ENCODE assay signal across 19 cellular contexts in genomic region chr1:25829046-25829445, GRCh38.
"Had no signal": no experiment of that assay in that cellular context is flagged by ENCODE, and none has a peak within 500 bp of the region (broad histone marks: within the 10 kb centered on the region; RNA-seq: fewer than 3 reads in every experiment).

No MANE protein-coding gene starts in this region.

- ATAC-seq: activated CD8-positive, alpha-beta T cell treated with anti-CD3 and anti-CD28 coated beads, Interleukin-2, amount 10 ng/mL, durations not matched to agents 7 days and 5 days; WTC11 had no signal

- FAIRE-seq: RCC 7860 had no signal

- DNase-seq: activated CD4-positive, alpha-beta T cell treated with anti-CD3 and anti-CD28 coated beads for 48 hours; activated CD4-positive, alpha-beta T cell treated with anti-CD3 and anti-CD28 coated beads, Interleukin-2, amount 50 U/mL, for 4 hours; activated CD4-positive, CD25-positive, alpha-beta regulatory T cell treated with anti-CD3 and anti-CD28 coated beads, Interleukin-2, amount 50 U/mL, for 72 hours; activated CD8-positive, alpha-beta memory T cell treated with anti-CD3 and anti-CD28 coated beads, Interleukin-2, amount 50 U/mL, for 48 hours; activated CD8-positive, alpha-beta T cell treated with anti-CD3 and anti-CD28 coated beads, Interleukin-2, amount 10 ng/mL, durations not matched to agents 7 days and 5 days; activated effector memory CD4-positive, alpha-beta T cell treated with anti-CD3 and anti-CD28 coated beads, Interleukin-2, amount 50 U/mL, for 16 hours; activated naive CD4-positive, alpha-beta T cell treated with anti-CD3 and anti-CD28 coated beads for 36 hours; activated T-cell treated with anti-CD3 and anti-CD28 coated beads, Interleukin-2, amount 50 U/mL, for 24 hours; central memory CD4-positive, alpha-beta T cell; Karpas-422; MM.1S; NCI-H1105; NCI-H1436 treated with DMSO at 0.1 percent for 48 hours; NCI-H187; NCI-H2081; NCI-H510A treated with DMSO at 0.1 percent for 48 hours; SHP77 treated with DMSO at 0.1 percent for 48 hours had no signal
